In genomic region chr4:26485684-26486083, GRCh38 we compare ENCODE assay signal across 33 cellular contexts. TPM values are rescaled to one million over a fixed set of nuclear protein-coding genes. Genes with fewer than 3 reads are reported as not detected.
"Had no signal": no experiment of that assay in that cellular context is flagged by ENCODE, and none has a peak within 500 bp of the region (broad histone marks: within the 10 kb centered on the region; RNA-seq: fewer than 3 reads in every experiment).

No MANE protein-coding gene starts in this region.

- H3K9me3 ChIP-seq: SJCRH30 had no signal

- H2AFZ ChIP-seq: PC-9 had no signal

- H3K27me3 ChIP-seq: SJCRH30 had no signal

- H3K27ac ChIP-seq: PC-9, RWPE1, SJCRH30, SK-N-MC had no signal

- H3K4me2 ChIP-seq: PC-9 had no signal

- H3K4me3 ChIP-seq: PC-9, SJCRH30, SK-N-MC had no signal

- ATAC-seq: Panc1, Right ventricle myocardium inferior, SK-N-SH treated with all-trans-retinoic acid at 6 μM for 48 hours had no signal

- H3K36me3 ChIP-seq: SJCRH30 had no signal

- DNase-seq: Kasumi-1, KG1, MM.1S, MV-4-11, NCI-H1092, NCI-H1105, NCI-H1417 treated with DMSO at 0.1 percent for 48 hours, NCI-H1436 treated with DMSO at 0.1 percent for 48 hours, NCI-H1694 treated with DMSO at 0.1 percent for 48 hours, NCI-H187 treated with DMSO at 0.1 percent for 48 hours, NCI-H2029, NCI-H2081, NCI-H2171 treated with DMSO at 0.1 percent for 48 hours, NCI-H2227 treated with DMSO at 0.1 percent for 48 hours, NCI-H345, NCI-H446, NCI-H510A treated with DMSO at 0.1 percent for 48 hours, NCI-H524 treated with DMSO at 0.1 percent for 48 hours, NCI-H526 treated with DMSO at 0.1 percent for 48 hours, NCI-H774, PC-9, SHP77, SIG-M5, SJCRH30 had no signal

RNA-seq across cellular contexts. Expression of gene CCKAR, which starts 4.6 kb away (rescaled TPM):
- total RNA-seq: NCI-H460, OCI-LY7, PC-9, Right ventricle myocardium inferior, RPMI7951, SK-MEL-5 had no signal
